In the genomic region with DNA sequence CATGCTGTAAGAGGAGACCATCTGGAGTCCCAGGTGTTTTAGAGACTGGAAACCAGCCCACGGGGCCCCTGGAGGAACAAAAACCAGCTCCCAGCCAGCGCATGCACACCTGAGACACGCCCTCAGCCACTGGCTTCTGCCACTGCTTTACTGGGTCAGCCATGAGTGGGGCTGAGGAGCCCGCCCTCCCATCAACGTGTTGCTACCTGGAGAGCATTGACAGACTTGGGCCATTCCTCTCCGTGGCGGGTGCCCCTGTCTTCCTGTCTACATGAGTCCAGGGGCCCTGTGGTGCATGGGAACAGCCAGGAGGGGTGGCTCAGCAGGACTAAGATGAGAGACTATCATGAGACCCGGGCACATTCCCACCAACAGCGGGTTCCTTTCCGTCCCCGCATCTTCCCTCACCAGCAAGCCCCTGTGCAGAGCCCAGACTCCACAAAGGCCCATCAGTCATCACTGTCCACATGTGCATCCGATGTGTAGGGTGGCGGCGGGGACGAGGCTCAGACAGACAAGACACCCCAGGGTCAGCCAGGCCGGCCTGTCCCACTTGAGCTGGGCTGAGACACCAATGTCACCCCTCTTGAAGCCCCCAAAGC, we compare ENCODE assay signal across 19 cellular contexts. TPM values are rescaled to one million over a fixed set of nuclear protein-coding genes. Genes with fewer than 3 reads are reported as not detected.
DNase-seq lines count a peak whose midpoint lies in the region; ATAC-seq, FAIRE-seq and TF ChIP-seq lines count a peak whose summit lies in the region.
"Had no signal": no experiment of that assay in that cellular context is flagged by ENCODE, and none has a peak within 500 bp of the region (broad histone marks: within the 10 kb centered on the region; RNA-seq: fewer than 3 reads in every experiment).

No MANE protein-coding gene starts in this region.

- H3K36me3 Mint-ChIP-seq in Caco-2 (ENCODE audit: insufficient read depth, unreplicated experiment) (peaks cover 13% of the 10 kb centered on the region), chondrocyte (ENCODE audit: low read depth) (no peaks in the 10 kb centered on the region)
- H3K36me3 Mint-ChIP-seq: brain had no signal

- H3K4me2 ChIP-seq in osteoblast (ENCODE audit: insufficient read depth, low read length), result no peak overlapping the region

- H3K27ac Mint-ChIP-seq in Caco-2 (ENCODE audit: unreplicated experiment) (peak overlapping the region; percentile 92), chondrocyte (ENCODE audit: unreplicated experiment) (peak overlapping the region; percentile 54)
- H3K27ac Mint-ChIP-seq: activated CD4-positive, alpha-beta T cell treated with anti-CD3 and anti-CD28 coated beads, Interleukin-2, amount 10 ng/mL, durations not matched to agents 7 days and 5 days had no signal

- no peak overlapping the region for H3K27ac ChIP-seq in osteoblast (ENCODE audit: low read depth, low read length)
- H3K27ac ChIP-seq: parathyroid adenoma, skin epidermis, vagina had no signal

- no peak for TF ChIP-seq CTCF in Caco-2 (IDR thresholded peaks at IDR 0.05; ENCODE audit: insufficient read depth in 1 of 2, low read depth in 1 of 2, low read length in 1 of 2, severe bottlenecking in 1 of 2, unreplicated experiment in 1 of 2)
- no peak for TF ChIP-seq CTCF in chondrocyte (IDR thresholded peaks at IDR 0.05)
- no peak for TF ChIP-seq CTCF in osteoblast (IDR thresholded peaks at IDR 0.05; ENCODE audit: extremely low read depth, low read depth, low read length)

- H3K9me3 ChIP-seq in Caco-2 (no peaks in the 10 kb centered on the region), osteoblast (ENCODE audit: low read depth, low read length) (no peaks in the 10 kb centered on the region)
- H3K9me3 ChIP-seq: vagina had no signal

- no peak for ATAC-seq in GM21825 (IDR thresholded peaks at IDR 0.05; ENCODE audit: unreplicated experiment)
- ATAC-seq: left lobe of liver, PC-3 had no signal

- H3K27me3 Mint-ChIP-seq in Caco-2 (ENCODE audit: insufficient read depth, unreplicated experiment) (no peaks in the 10 kb centered on the region), chondrocyte (ENCODE audit: low read depth) (no peaks in the 10 kb centered on the region)
- H3K27me3 Mint-ChIP-seq: activated CD4-positive, alpha-beta T cell treated with anti-CD3 and anti-CD28 coated beads, Interleukin-2, amount 10 ng/mL, durations not matched to agents 7 days and 5 days had no signal

- intact Hi-C loops in Caco-2 (cut with micrococcal nuclease; ENCODE audit: unreplicated experiment), result loop anchor here (5.0 kb wide), 1 partner anchor 41 kb away; no protein-coding TSS in a partner anchor

- peaks cover 39% of the 10 kb centered on the region for H3K4me1 Mint-ChIP-seq in Caco-2 (ENCODE audit: low read depth, unreplicated experiment)
- peaks cover 61% of the 10 kb centered on the region for H3K4me1 Mint-ChIP-seq in chondrocyte (ENCODE audit: low read depth)
- H3K4me1 Mint-ChIP-seq: activated CD4-positive, alpha-beta T cell treated with anti-CD3 and anti-CD28 coated beads, Interleukin-2, amount 10 ng/mL, durations not matched to agents 7 days and 5 days had no signal

- H3K9me3 Mint-ChIP-seq in Caco-2 (ENCODE audit: unreplicated experiment), result no peaks in the 10 kb centered on the region
- H3K9me3 Mint-ChIP-seq in chondrocyte (ENCODE audit: low read depth), result no peaks in the 10 kb centered on the region
- H3K9me3 Mint-ChIP-seq: activated CD4-positive, alpha-beta T cell treated with anti-CD3 and anti-CD28 coated beads, Interleukin-2, amount 10 ng/mL, durations not matched to agents 7 days and 5 days had no signal

- H3K4me3 Mint-ChIP-seq in Caco-2 (ENCODE audit: unreplicated experiment) (peak overlapping the region; percentile 6), chondrocyte (ENCODE audit: unreplicated experiment) (no peak overlapping the region)
- H3K4me3 Mint-ChIP-seq: activated CD4-positive, alpha-beta T cell treated with anti-CD3 and anti-CD28 coated beads, Interleukin-2, amount 10 ng/mL, durations not matched to agents 7 days and 5 days had no signal

- no peak for FAIRE-seq in HTR-8/SVneo (lab: Jason Lieb, UNC)
- FAIRE-seq: frontal cortex had no signal

- no peaks in the 10 kb centered on the region for H3K27me3 ChIP-seq in Caco-2 (replicated peaks; ENCODE audit: control insufficient read depth, insufficient read depth, low read length)
- peaks cover 4% of the 10 kb centered on the region for H3K27me3 ChIP-seq in osteoblast (ENCODE audit: insufficient read depth, low read length)
- H3K27me3 ChIP-seq: vagina had no signal

- POLR2A ChIA-PET in Caco-2 (lab: Charles Lee), result no interaction called here

- no TSS peak for BruUV-seq in Caco-2 (replicated peaks; lab: Mats Ljungman, UMichigan)

- H3K4me1 ChIP-seq in Caco-2 (peaks cover 72% of the 10 kb centered on the region), osteoblast (ENCODE audit: insufficient read depth, low read length) (peaks cover 11% of the 10 kb centered on the region)
- H3K4me1 ChIP-seq: parathyroid adenoma had no signal

- no peaks in the 10 kb centered on the region; the same call in 1 of the 2 replicates for H3K36me3 ChIP-seq in Caco-2 (ENCODE audit: control insufficient read depth, insufficient read depth, low read length)
- no peaks in the 10 kb centered on the region for H3K36me3 ChIP-seq in osteoblast (ENCODE audit: insufficient read depth, low read length)
- H3K36me3 ChIP-seq: vagina had no signal

- no peak overlapping the region for H2AFZ ChIP-seq in osteoblast (ENCODE audit: low read length)
- H2AFZ ChIP-seq: parathyroid adenoma had no signal

- H3K79me2 ChIP-seq in osteoblast (ENCODE audit: insufficient read depth, low read length), result no peaks in the 10 kb centered on the region
- H3K79me2 ChIP-seq: parathyroid adenoma had no signal

- no peaks in the 10 kb centered on the region for H4K20me1 ChIP-seq in osteoblast (ENCODE audit: insufficient read depth, low read length)

- TF ChIP-seq EP300 in Ishikawa (IDR thresholded peaks at IDR 0.05; ENCODE audit: borderline replicate concordance), result no peak

- no peak for TF ChIP-seq RAD21 in Ishikawa (IDR thresholded peaks at IDR 0.05; ENCODE audit: low read depth)

- CTCF ChIA-PET in Caco-2 (lab: Charles Lee), result no interaction called here

- H3K4me3 ChIP-seq in Caco-2 (ENCODE audit: low read depth, low read length) (no peak overlapping the region), osteoblast (ENCODE audit: insufficient read depth, low read length) (no peak overlapping the region)
- H3K4me3 ChIP-seq: skin epidermis, vagina had no signal

- DNase-seq in Caco-2 (peak in 1 of 2 experiments; percentile 33), chondrocyte (ENCODE audit: low spot score) (peak; percentile 88), osteoblast (ENCODE audit: insufficient read length, low spot score, missing footprints) (peak; percentile 78), HTR-8/SVneo (ENCODE audit: insufficient read length, low spot score) (no peak), NCI-H146 (lab: John Stamatoyannopoulos, UW) (no peak)
- DNase-seq: activated CD4-positive, alpha-beta T cell treated with anti-CD3 and anti-CD28 coated beads, Interleukin-2, amount 10 ng/mL, durations not matched to agents 7 days and 5 days; dermis blood vessel endothelial cell; NCI-H1930; NCI-H510A treated with DMSO at 0.1 percent for 48 hours; PC-3; stimulated activated CD8-positive, alpha-beta memory T cell treated with anti-CD3 and anti-CD28 coated beads, Interleukin-4, amount 100 ng/mL, for 48 hours had no signal

TF ChIP-seq in Ishikawa, 13 proteins besides CTCF, POLR2A, EP300 and RAD21:
- TF ChIP-seq, protein P1, sequence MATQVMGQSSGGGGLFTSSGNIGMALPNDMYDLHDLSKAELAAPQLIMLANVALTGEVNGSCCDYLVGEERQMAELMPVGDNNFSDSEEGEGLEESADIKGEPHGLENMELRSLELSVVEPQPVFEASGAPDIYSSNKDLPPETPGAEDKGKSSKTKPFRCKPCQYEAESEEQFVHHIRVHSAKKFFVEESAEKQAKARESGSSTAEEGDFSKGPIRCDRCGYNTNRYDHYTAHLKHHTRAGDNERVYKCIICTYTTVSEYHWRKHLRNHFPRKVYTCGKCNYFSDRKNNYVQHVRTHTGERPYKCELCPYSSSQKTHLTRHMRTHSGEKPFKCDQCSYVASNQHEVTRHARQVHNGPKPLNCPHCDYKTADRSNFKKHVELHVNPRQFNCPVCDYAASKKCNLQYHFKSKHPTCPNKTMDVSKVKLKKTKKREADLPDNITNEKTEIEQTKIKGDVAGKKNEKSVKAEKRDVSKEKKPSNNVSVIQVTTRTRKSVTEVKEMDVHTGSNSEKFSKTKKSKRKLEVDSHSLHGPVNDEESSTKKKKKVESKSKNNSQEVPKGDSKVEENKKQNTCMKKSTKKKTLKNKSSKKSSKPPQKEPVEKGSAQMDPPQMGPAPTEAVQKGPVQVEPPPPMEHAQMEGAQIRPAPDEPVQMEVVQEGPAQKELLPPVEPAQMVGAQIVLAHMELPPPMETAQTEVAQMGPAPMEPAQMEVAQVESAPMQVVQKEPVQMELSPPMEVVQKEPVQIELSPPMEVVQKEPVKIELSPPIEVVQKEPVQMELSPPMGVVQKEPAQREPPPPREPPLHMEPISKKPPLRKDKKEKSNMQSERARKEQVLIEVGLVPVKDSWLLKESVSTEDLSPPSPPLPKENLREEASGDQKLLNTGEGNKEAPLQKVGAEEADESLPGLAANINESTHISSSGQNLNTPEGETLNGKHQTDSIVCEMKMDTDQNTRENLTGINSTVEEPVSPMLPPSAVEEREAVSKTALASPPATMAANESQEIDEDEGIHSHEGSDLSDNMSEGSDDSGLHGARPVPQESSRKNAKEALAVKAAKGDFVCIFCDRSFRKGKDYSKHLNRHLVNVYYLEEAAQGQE (IDR thresholded peaks at IDR 0.05; ENCODE audit: low read depth), result no peak
- TF ChIP-seq TCF12 (IDR thresholded peaks at IDR 0.05; ENCODE audit: low read depth), result peak; percentile 30; the same call in 1 of the 2 replicates
- TF ChIP-seq EGR1 (IDR thresholded peaks at IDR 0.05), result no peak

RNA-seq across cellular contexts. Expression of a gene that starts 45.4 kb away (rescaled TPM):
- 32.0 and 36.5 TPM in 2 replicates for total RNA-seq in Caco-2 (2022)
- total RNA-seq in chondrocyte, result 59.9 to 73.6 TPM (median 72.4 TPM) in 3 replicates
- 35.8 and 39.2 TPM in 2 replicates for total RNA-seq in osteoblast

Comparison
In these comparisons a context has a peak if more than half of its experiments do, and no peak if none do; other contexts are left out.
1. DNase-seq: peak in chondrocyte (single experiment) and osteoblast (single experiment); none in HTR-8/SVneo (single experiment) and NCI-H146 (single experiment).